Comparison of ENCODE assay signal across 10 cellular contexts in genomic region chr16:27253526-27253930, GRCh38. TPM values are rescaled to one million over a fixed set of nuclear protein-coding genes. Genes with fewer than 3 reads are reported as not detected.
DNase-seq lines count a peak whose midpoint lies in the region; ATAC-seq and TF ChIP-seq lines count a peak whose summit lies in the region.
"Had no signal": no experiment of that assay in that cellular context is flagged by ENCODE, and none has a peak within 500 bp of the region (broad histone marks: within the 10 kb centered on the region; RNA-seq: fewer than 3 reads in every experiment).

No MANE protein-coding gene starts in this region.

- no peaks in the 10 kb centered on the region for H4K20me1 ChIP-seq in fibroblast of lung (ENCODE audit: control insufficient read depth, extremely low read depth, insufficient read depth, low read length)

- H3K27me3 ChIP-seq in fibroblast of lung (ENCODE audit: control insufficient read depth, insufficient read depth, low read length), result no peaks in the 10 kb centered on the region
- H3K27me3 ChIP-seq in skeletal muscle tissue (ENCODE audit: control insufficient read depth in 3 of 3, insufficient read depth in 3 of 3, low read length in 3 of 3), result no peaks in the 10 kb centered on the region

- H3K9me3 ChIP-seq in T-helper 17 cell (ENCODE audit: control insufficient read depth, low read length, poor library complexity, severe bottlenecking) (no peaks in the 10 kb centered on the region), fibroblast of lung (ENCODE audit: control insufficient read depth, insufficient read depth, low read depth, low read length) (no peaks in the 10 kb centered on the region), skeletal muscle tissue (ENCODE audit: control insufficient read depth in 3 of 3, low read length in 3 of 3) (no peaks in the 10 kb centered on the region)

- peak overlapping the region; percentile 1 for H3K4me2 ChIP-seq in fibroblast of lung (ENCODE audit: extremely low read depth, insufficient read depth, low read length)

- H3K4me1 Mint-ChIP-seq in T-helper 17 cell, result peaks cover 33% of the 10 kb centered on the region

- H3K27ac ChIP-seq in fibroblast of lung (ENCODE audit: insufficient read depth, low read length) (peak overlapping the region; percentile 61), skeletal muscle tissue (ENCODE audit: low read depth, low read length) (peak overlapping the region; percentile 14)

- ATAC-seq in T-helper 17 cell, result no peak
- no peak for ATAC-seq in GM18909 (IDR thresholded peaks at IDR 0.05; ENCODE audit: poor library complexity, unreplicated experiment)

- DNase-seq in GM04504 (ENCODE audit: low read depth) (peak; percentile 48), T-helper 17 cell (no peak), fibroblast of lung (ENCODE audit: low read depth in 2 of 2) (peak; percentile 86 to 91), NCI-H2029 (lab: John Stamatoyannopoulos, UW) (no peak), NCI-H1436 (lab: John Stamatoyannopoulos, UW) (no peak), GM10266 (ENCODE audit: extremely low spot score) (no peak)
- DNase-seq: NCI-H146 had no signal

- H3K36me3 ChIP-seq in fibroblast of lung (ENCODE audit: control insufficient read depth, insufficient read depth, low read length) (peaks cover 4% of the 10 kb centered on the region), skeletal muscle tissue (ENCODE audit: control insufficient read depth in 3 of 3, insufficient read depth in 3 of 3, low read length in 3 of 3) (peaks cover 0 to 22% (median 17%) of the 10 kb centered on the region in 3 donors)

- TF ChIP-seq CTCF in fibroblast of lung (conservative IDR thresholded peaks at IDR 0.05 in 1 of 2, IDR thresholded peaks at IDR 0.05 in 1 of 2; ENCODE audit: low read depth in 1 of 2, low read length in 2 of 2) (no peak), GM10266 (IDR thresholded peaks at IDR 0.05; ENCODE audit: control insufficient read depth, insufficient read depth, low read depth, missing control alignments) (no peak)

- H3K27ac Mint-ChIP-seq in T-helper 17 cell, result peak overlapping the region; percentile 89

- H3K4me3 ChIP-seq in fibroblast of lung (replicated peaks in 1 of 4; ENCODE audit: control extremely low read depth in 1 of 4, insufficient read depth in 1 of 4, low read depth in 3 of 4, low read length in 4 of 4) (no peak overlapping the region), skeletal muscle tissue (ENCODE audit: low read length in 3 of 3) (no peak overlapping the region)

- H3K4me1 ChIP-seq in fibroblast of lung (ENCODE audit: control insufficient read depth, extremely low read depth, insufficient read depth, low read length) (peaks cover 18% of the 10 kb centered on the region), skeletal muscle tissue (ENCODE audit: control insufficient read depth in 3 of 3, insufficient read depth in 3 of 3, low read length in 3 of 3) (peaks cover 0 to 13% (median 4%) of the 10 kb centered on the region in 3 donors)

- H3K4me3 Mint-ChIP-seq in T-helper 17 cell, result peak overlapping the region; percentile 59
- H3K4me3 Mint-ChIP-seq: neural crest cell had no signal

- no peak overlapping the region for H3K9ac ChIP-seq in fibroblast of lung (ENCODE audit: insufficient read depth, low read length)
- H3K9ac ChIP-seq in skeletal muscle tissue (ENCODE audit: low read depth in 1 of 3, low read length in 3 of 3), result no peak overlapping the region

- H3K79me2 ChIP-seq in fibroblast of lung (ENCODE audit: control insufficient read depth, insufficient read depth, low read length), result no peaks in the 10 kb centered on the region

- no peaks in the 10 kb centered on the region for H3K27me3 Mint-ChIP-seq in T-helper 17 cell

- no peak overlapping the region for H2AFZ ChIP-seq in fibroblast of lung (ENCODE audit: low read length)

- peaks cover 22% of the 10 kb centered on the region for H3K36me3 Mint-ChIP-seq in T-helper 17 cell (ENCODE audit: low read depth)

RNA-seq across cellular contexts. Expression of gene NSMCE1, which starts 15.0 kb away (rescaled TPM):
- 10 to 100 TPM; 35.1 to 49.2 TPM for total RNA-seq in T-helper 17 cell
- 124 and 142 TPM in 2 replicates for total RNA-seq in fibroblast of lung
- polyA plus RNA-seq in fibroblast of lung, result 48.8 and 62.3 TPM in 2 replicates
- 99.0 and 130 TPM in 2 replicates for polyA plus RNA-seq in fibroblast of lung (2012)
- 141 and 163 TPM in 2 replicates for polyA minus RNA-seq in fibroblast of lung (ENCODE audit: low replicate concordance)
- total RNA-seq in skeletal muscle tissue, result 51.7 TPM

RNA-seq across cellular contexts. Expression of gene KDM8, which starts 50.2 kb away (rescaled TPM):
- total RNA-seq in T-helper 17 cell, result 10 to 100 TPM; 11.6 to 11.9 TPM
- total RNA-seq in fibroblast of lung, result 1.8 and 3.6 TPM in 2 replicates
- 2.0 and 2.9 TPM in 2 replicates for polyA plus RNA-seq in fibroblast of lung
- polyA plus RNA-seq in fibroblast of lung (2012), result 2.9 and 3.8 TPM in 2 replicates
- 7.1 and 8.2 TPM in 2 replicates for polyA minus RNA-seq in fibroblast of lung (ENCODE audit: low replicate concordance)
- total RNA-seq in skeletal muscle tissue, result 2.1 TPM

Comparison
In these comparisons a context has a peak if more than half of its experiments do, and no peak if none do; other contexts are left out.
1. DNase-seq: peak in GM04504 (single experiment) and fibroblast of lung (2 of 2); none in T-helper 17 cell (0 of 3), NCI-H2029 (single experiment), NCI-H1436 (single experiment) and GM10266 (single experiment).